Comparison of ENCODE assay signal across 9 cellular contexts in genomic region chr15:64686130-64686735, GRCh38.
DNase-seq lines count a peak whose midpoint lies in the region; ATAC-seq and TF ChIP-seq lines count a peak whose summit lies in the region.
"Had no signal": no experiment of that assay in that cellular context is flagged by ENCODE, and none has a peak within 500 bp of the region (broad histone marks: within the 10 kb centered on the region; RNA-seq: fewer than 3 reads in every experiment).

No MANE protein-coding gene starts in this region.

- DNase-seq in CD14-positive monocyte (ENCODE audit: low spot score) (no peak), NCI-H2227 treated with DMSO at 0.1 percent for 48 hours (lab: John Stamatoyannopoulos, UW) (peak; percentile 70), mammary epithelial cell (peak; percentile 34), lower lobe of right lung (no peak), HK-2 (ENCODE audit: unreplicated experiment) (no peak)

- H3K4me3 ChIP-seq in GM12875 (ENCODE audit: low read depth, low read length) (no peak overlapping the region), mammary epithelial cell (replicated peaks in 1 of 3; ENCODE audit: insufficient read depth in 1 of 3, low read depth in 2 of 3, low read length in 3 of 3) (no peak overlapping the region), lower lobe of right lung (no peak overlapping the region)
- H3K4me3 ChIP-seq: SJSA1 had no signal

- no peaks in the 10 kb centered on the region for H4K20me1 ChIP-seq in mammary epithelial cell (ENCODE audit: insufficient read depth, low read length)

- TF ChIP-seq CTCF in CD14-positive monocyte (IDR thresholded peaks at IDR 0.05) (peak; percentile 75), GM12875 (IDR thresholded peaks at IDR 0.05; ENCODE audit: borderline replicate concordance, insufficient read depth, low read depth, low read length) (peak; percentile 60; the same call in 1 of the 2 replicates), mammary epithelial cell (conservative IDR thresholded peaks at IDR 0.05 in 1 of 2, IDR thresholded peaks at IDR 0.05 in 1 of 2; ENCODE audit: extremely low read depth in 1 of 2, insufficient read depth in 1 of 2, low read depth in 1 of 2, low read length in 2 of 2) (peak; percentile 64 to 70), lower lobe of right lung (IDR thresholded peaks at IDR 0.05) (peak; percentile 64)

- no peak overlapping the region for H3K27ac ChIP-seq in mammary epithelial cell (ENCODE audit: insufficient read depth, low read depth, low read length)
- no peak overlapping the region for H3K27ac ChIP-seq in lower lobe of right lung
- H3K27ac ChIP-seq: SJSA1 had no signal

- WGBS in mammary epithelial cell (ENCODE audit: low coverage, missing lambda C conversion rate) = 63% methylated on average over 9 of the region's 10 CpGs

- no TSS peak for BruUV-seq in mammary epithelial cell (replicated peaks; lab: Mats Ljungman, UMichigan)

- no peaks in the 10 kb centered on the region for H3K27me3 ChIP-seq in mammary epithelial cell (ENCODE audit: insufficient read depth, low read length)
- H3K27me3 ChIP-seq in lower lobe of right lung (ENCODE audit: low read depth) = no peaks in the 10 kb centered on the region
- H3K27me3 ChIP-seq: SJSA1 had no signal

- CTCF ChIA-PET in mammary epithelial cell (lab: Charles Lee; ENCODE audit: low non-redundant PET) = no interaction called here

- peaks cover 19% of the 10 kb centered on the region for H3K36me3 ChIP-seq in mammary epithelial cell (ENCODE audit: insufficient read depth, low read length)
- peaks cover 96% of the 10 kb centered on the region for H3K36me3 ChIP-seq in lower lobe of right lung

- ATAC-seq in lower lobe of right lung (peak in 1 of 2 donors; percentile 49), HG03159 (IDR thresholded peaks at IDR 0.05; ENCODE audit: unreplicated experiment) (no peak), GM19467 (IDR thresholded peaks at IDR 0.05; ENCODE audit: unreplicated experiment) (no peak)

- H3K4me2 ChIP-seq in mammary epithelial cell (ENCODE audit: insufficient read depth, low read depth, low read length) = no peak overlapping the region

- no peak overlapping the region for H3K4me3 Mint-ChIP-seq in CD14-positive monocyte

- no peak overlapping the region for H2AFZ ChIP-seq in mammary epithelial cell (ENCODE audit: low read depth, low read length)

- intact Hi-C loops in CD14-positive monocyte (cut with micrococcal nuclease) (loop anchor here (1.0 to 2.0 kb wide), 2 partner anchors 42 to 43 kb away; no protein-coding TSS in a partner anchor), mammary epithelial cell (cut with micrococcal nuclease) (loop anchor here (1.0 to 5.0 kb wide), 2 partner anchors 42 to 126 kb away; no protein-coding TSS in a partner anchor), lower lobe of right lung (cut with DNase I) (loop anchor here (5.0 kb wide), 1 partner anchor 41 kb away; no protein-coding TSS in a partner anchor)

- H3K4me1 ChIP-seq in mammary epithelial cell (ENCODE audit: insufficient read depth, low read length) = no peaks in the 10 kb centered on the region
- H3K4me1 ChIP-seq in lower lobe of right lung = peaks cover 1% of the 10 kb centered on the region
- H3K4me1 ChIP-seq: SJSA1 had no signal

- no peak overlapping the region for H3K9ac ChIP-seq in mammary epithelial cell (ENCODE audit: insufficient read depth, low read length)

- no peaks in the 10 kb centered on the region for H3K9me3 Mint-ChIP-seq in CD14-positive monocyte

- H3K36me3 Mint-ChIP-seq in CD14-positive monocyte = peaks cover 84 to 97% of the 10 kb centered on the region in 2 donors

- H3K79me2 ChIP-seq in mammary epithelial cell (ENCODE audit: insufficient read depth, low read length) = no peaks in the 10 kb centered on the region

- H3K9me3 ChIP-seq in mammary epithelial cell (replicated peaks; ENCODE audit: insufficient read depth, low read length) = no peaks in the 10 kb centered on the region
- no peaks in the 10 kb centered on the region for H3K9me3 ChIP-seq in lower lobe of right lung
- H3K9me3 ChIP-seq: SJSA1 had no signal

- H3K27me3 Mint-ChIP-seq in CD14-positive monocyte (ENCODE audit: low read depth in 3 of 3) = peaks cover 0 to 1% (median 0%) of the 10 kb centered on the region in 3 donors

- H3K4me1 Mint-ChIP-seq in CD14-positive monocyte = peaks cover 6% of the 10 kb centered on the region

- peak overlapping the region in 2 of 7 donors; percentile 47 to 84 for H3K27ac Mint-ChIP-seq in CD14-positive monocyte

- in situ Hi-C loops in mammary epithelial cell (cut with MboI; ENCODE audit: low sequenced_read_pairs in 2 of 2) = no loop called here

- dilution Hi-C loops in mammary epithelial cell (cut with HindIII; ENCODE audit: low sequenced_read_pairs) = no loop called here

Comparison
In these comparisons a context has a peak if more than half of its experiments do, and no peak if none do; other contexts are left out.
1. DNase-seq: peak in NCI-H2227 treated with DMSO at 0.1 percent for 48 hours (single experiment) and mammary epithelial cell (single experiment); none in CD14-positive monocyte (single experiment), lower lobe of right lung (single experiment) and HK-2 (single experiment).
2. Peak in every context shown above with its lines, with median percentiles within 50 percentile points of each other: CTCF ChIP-seq.